20 cellular contexts compared by ENCODE assay signal in genomic region chr16:78607022-78607421, GRCh38.
"Had no signal": no experiment of that assay in that cellular context is flagged by ENCODE, and none has a peak within 500 bp of the region (broad histone marks: within the 10 kb centered on the region; RNA-seq: fewer than 3 reads in every experiment).

No MANE protein-coding gene starts in this region.

- H3K4me3 ChIP-seq: gastrocnemius medialis, heart left ventricle, lung had no signal

- H3K4me1 ChIP-seq: gastrocnemius medialis had no signal

- H3K27ac Mint-ChIP-seq: activated CD4-positive, alpha-beta memory T cell treated with anti-CD3 and anti-CD28 coated beads, Interleukin-2, amount 10 ng/mL, durations not matched to agents 7 days and 5 days; activated naive CD4-positive, alpha-beta T cell treated with anti-CD3 and anti-CD28 coated beads, Interleukin-2, amount 50 U/mL, for 72 hours; activated T-cell treated with anti-CD3 and anti-CD28 coated beads, Interleukin-2, amount 50 U/mL, for 24 hours; dendritic cell treated with granulocyte-macrophage colony-stimulating factor and Interleukin-4, amounts not matched to agents 40 ng/mL and 50 ng/mL, for 4 days; T-helper 1 cell treated with Interleukin-12 subunit alpha and Interleukin-12 subunit beta and Interleukin-4 antibody, amounts not matched to agents 30 μg/mL and 1 μg/mL, for 36 hours had no signal

- H3K27me3 ChIP-seq: gastrocnemius medialis, heart left ventricle had no signal

- H3K36me3 Mint-ChIP-seq: activated naive CD4-positive, alpha-beta T cell treated with anti-CD3 and anti-CD28 coated beads, Interleukin-2, amount 50 U/mL, for 72 hours; brain; type B pancreatic cell had no signal

- H3K4me3 Mint-ChIP-seq: activated CD4-positive, alpha-beta memory T cell treated with anti-CD3 and anti-CD28 coated beads, Interleukin-2, amount 10 ng/mL, durations not matched to agents 7 days and 5 days; activated T-cell treated with anti-CD3 and anti-CD28 coated beads, Interleukin-2, amount 50 U/mL, for 24 hours; dendritic cell treated with granulocyte-macrophage colony-stimulating factor and Interleukin-4, amounts not matched to agents 40 ng/mL and 50 ng/mL, for 4 days; T-helper 1 cell treated with Interleukin-12 subunit alpha and Interleukin-12 subunit beta and Interleukin-4 antibody, amounts not matched to agents 30 μg/mL and 1 μg/mL, for 36 hours had no signal

- H3K9me3 ChIP-seq: gastrocnemius medialis, heart left ventricle had no signal

- H3K9me3 Mint-ChIP-seq: activated CD4-positive, alpha-beta memory T cell treated with anti-CD3 and anti-CD28 coated beads, Interleukin-2, amount 10 ng/mL, durations not matched to agents 7 days and 5 days; activated naive CD4-positive, alpha-beta T cell treated with anti-CD3 and anti-CD28 coated beads, Interleukin-2, amount 50 U/mL, for 72 hours; activated T-cell treated with anti-CD3 and anti-CD28 coated beads, Interleukin-2, amount 50 U/mL, for 24 hours; dendritic cell treated with granulocyte-macrophage colony-stimulating factor and Interleukin-4, amounts not matched to agents 40 ng/mL and 50 ng/mL, for 4 days; T-helper 1 cell treated with Interleukin-12 subunit alpha and Interleukin-12 subunit beta and Interleukin-4 antibody, amounts not matched to agents 30 μg/mL and 1 μg/mL, for 36 hours; type B pancreatic cell had no signal

- DNase-seq: activated CD4-positive, alpha-beta memory T cell treated with anti-CD3 and anti-CD28 coated beads, Interleukin-2, amount 10 ng/mL, durations not matched to agents 7 days and 5 days; activated CD4-positive, alpha-beta T cell treated with anti-CD3 and anti-CD28 coated beads for 4 hours; activated effector memory CD4-positive, alpha-beta T cell treated with Interleukin-2 at 50 U/mL for 16 hours; activated T-cell treated with anti-CD3 and anti-CD28 coated beads, Interleukin-2, amount 50 U/mL, for 24 hours; cerebellar nuclear complex; effector memory CD4-positive, alpha-beta T cell; gastrocnemius medialis; heart left ventricle; left colon; midbrain; stimulated activated CD4-positive, alpha-beta T cell treated with anti-CD3 and anti-CD28 coated beads, Interleukin-4, amount 100 ng/mL, for 24 hours; stimulated activated naive CD4-positive, alpha-beta T cell treated with Interleukin-2 at 50 U/mL for 16 hours; WERI-Rb-1 had no signal

- ATAC-seq: activated naive CD4-positive, alpha-beta T cell treated with anti-CD3 and anti-CD28 coated beads, Interleukin-2, amount 50 U/mL, for 72 hours; gastrocnemius medialis; SK-N-SH treated with all-trans-retinoic acid at 6 μM for 48 hours had no signal

- H3K36me3 ChIP-seq: gastrocnemius medialis, heart left ventricle, WERI-Rb-1 had no signal

- H3K27ac ChIP-seq: gastrocnemius medialis, WERI-Rb-1 had no signal

- H3K27me3 Mint-ChIP-seq: activated CD4-positive, alpha-beta memory T cell treated with anti-CD3 and anti-CD28 coated beads, Interleukin-2, amount 10 ng/mL, durations not matched to agents 7 days and 5 days; activated T-cell treated with anti-CD3 and anti-CD28 coated beads, Interleukin-2, amount 50 U/mL, for 24 hours; dendritic cell treated with granulocyte-macrophage colony-stimulating factor and Interleukin-4, amounts not matched to agents 40 ng/mL and 50 ng/mL, for 4 days had no signal
